8 cellular contexts compared by ENCODE assay signal in genomic region chr4:176001171-176002006, GRCh38.
DNase-seq lines count a peak whose midpoint lies in the region; ATAC-seq and TF ChIP-seq lines count a peak whose summit lies in the region.

No MANE protein-coding gene starts in this region.

- CTCF ChIA-PET in PC-3 (lab: Charles Lee), result no interaction called here

- no peak for DNase-seq in PC-3
- DNase-seq in fibroblast of mammary gland (ENCODE audit: low read depth), result peak; percentile 20
- DNase-seq in myocyte (ENCODE audit: low read depth), result peak; percentile 24
- no peak for DNase-seq in NK-92 (lab: John Stamatoyannopoulos, UW; ENCODE audit: unreplicated experiment)
- DNase-seq in activated CD4-positive, alpha-beta T cell treated with anti-CD3 and anti-CD28 coated beads, Interleukin-2, amount 50 U/mL, for 48 hours, result no peak

- no peak overlapping the region for H3K9ac ChIP-seq in PC-3 (ENCODE audit: low read length)

- BruUV-seq in PC-3 (replicated peaks; lab: Mats Ljungman, UMichigan), result no TSS peak

- H3K27ac ChIP-seq in PC-3 (ENCODE audit: low read length), result no peak overlapping the region

- H3K4me3 ChIP-seq in PC-3 (ENCODE audit: low read length) (peak overlapping the region; percentile 70), fibroblast of mammary gland (ENCODE audit: control insufficient read depth, low read depth, low read length) (peak overlapping the region; percentile 45)

- POLR2A ChIA-PET in PC-3 (lab: Charles Lee; ENCODE audit: unreplicated experiment), result no interaction called here

- peak overlapping the region; percentile 89 for H3K4me2 ChIP-seq in PC-3 (ENCODE audit: low read length)

- intact Hi-C loops in PC-3 (cut with micrococcal nuclease), result no loop called here

- no peaks in the 10 kb centered on the region for H3F3A ChIP-seq in PC-3 (ENCODE audit: low read length, unreplicated experiment)

- H3K9me2 ChIP-seq in PC-3 (replicated peaks; ENCODE audit: low read length), result no peaks in the 10 kb centered on the region

- H3K79me2 ChIP-seq in PC-3 (ENCODE audit: low read length), result no peaks in the 10 kb centered on the region

- H4K20me1 ChIP-seq in PC-3 (ENCODE audit: low read length), result no peaks in the 10 kb centered on the region

- ATAC-seq in GM19372 (IDR thresholded peaks at IDR 0.05; ENCODE audit: low read depth, unreplicated experiment), result peak; percentile 11
- ATAC-seq in PC-3, result no peak; the same call in 1 of the 2 replicates
- no peak for ATAC-seq in GM18520 (IDR thresholded peaks at IDR 0.05; ENCODE audit: unreplicated experiment)
- no peak for ATAC-seq in HG02981 (IDR thresholded peaks at IDR 0.05; ENCODE audit: unreplicated experiment)

- peak overlapping the region; percentile 87 for H2AFZ ChIP-seq in PC-3 (ENCODE audit: low read length)

- no peak for TF ChIP-seq CTCF in PC-3 (conservative IDR thresholded peaks at IDR 0.05; ENCODE audit: low read depth, low read length)
- no peak for TF ChIP-seq CTCF in fibroblast of mammary gland (conservative IDR thresholded peaks at IDR 0.05; ENCODE audit: control insufficient read depth, insufficient read depth, low read depth, low read length)

- no peaks in the 10 kb centered on the region for H3K27me3 ChIP-seq in PC-3 (ENCODE audit: low read length)

- no peaks in the 10 kb centered on the region for H3K9me3 ChIP-seq in PC-3 (ENCODE audit: low read length)

- H3K4me1 ChIP-seq in PC-3 (ENCODE audit: insufficient read depth, low read length), result no peaks in the 10 kb centered on the region

- no peaks in the 10 kb centered on the region for H3K36me3 ChIP-seq in PC-3 (ENCODE audit: low read depth, low read length)

Comparison
In these comparisons a context has a peak if more than half of its experiments do, and no peak if none do; other contexts are left out.
1. DNase-seq: peak in fibroblast of mammary gland (single experiment) and myocyte (single experiment); none in PC-3 (single experiment), NK-92 (single experiment) and activated CD4-positive, alpha-beta T cell treated with anti-CD3 and anti-CD28 coated beads, Interleukin-2, amount 50 U/mL, for 48 hours (0 of 2).